23 cellular contexts compared by ENCODE assay signal in the genomic region with DNA sequence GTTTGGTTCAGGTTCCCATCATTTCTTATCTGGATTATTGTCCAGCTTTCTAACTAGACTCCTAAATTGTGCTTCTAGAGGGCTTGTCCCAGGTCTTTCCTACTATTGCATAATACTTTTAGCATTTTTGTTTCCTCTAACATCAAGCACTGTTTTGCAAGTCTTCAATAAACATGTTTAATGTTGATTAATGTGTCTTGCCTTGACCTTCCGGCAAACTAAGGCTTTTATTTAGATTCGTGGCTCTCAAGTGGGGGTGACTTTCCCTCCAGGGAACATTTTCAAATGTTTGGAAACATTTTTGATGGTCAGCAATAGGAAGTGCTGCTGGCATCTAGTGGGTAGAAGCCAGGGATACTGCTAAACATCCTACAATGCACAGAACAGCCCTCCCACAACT.
DNase-seq lines count a peak whose midpoint lies in the region; ATAC-seq, FAIRE-seq and TF ChIP-seq lines count a peak whose summit lies in the region.
"Had no signal": no experiment of that assay in that cellular context is flagged by ENCODE, and none has a peak within 500 bp of the region (broad histone marks: within the 10 kb centered on the region; RNA-seq: fewer than 3 reads in every experiment).

No MANE protein-coding gene starts in this region.

- TF ChIP-seq RAD21 in IMR-90 (IDR thresholded peaks at IDR 0.05; ENCODE audit: low read length): no peak

- no peaks in the 10 kb centered on the region for H3K79me1 ChIP-seq in IMR-90 (ENCODE audit: low read depth in 1 of 2, low read length in 2 of 2)

- TF ChIP-seq CTCF in IMR-90 (conservative IDR thresholded peaks at IDR 0.05; ENCODE audit: low read depth, low read length) (no peak), bronchial epithelial cell (IDR thresholded peaks at IDR 0.05; ENCODE audit: insufficient read depth, low read length, severe bottlenecking) (no peak), stomach (IDR thresholded peaks at IDR 0.05) (no peak), vagina (IDR thresholded peaks at IDR 0.05) (no peak)

- TF ChIP-seq POLR2A in IMR-90 (IDR thresholded peaks at IDR 0.05; ENCODE audit: low read depth, low read length): no peak
- TF ChIP-seq POLR2A in stomach (IDR thresholded peaks at IDR 0.05): no peak
- TF ChIP-seq POLR2A in vagina (IDR thresholded peaks at IDR 0.05): no peak

- peak; percentile 10 for DNase-seq in IMR-90
- no peak for DNase-seq in bronchial epithelial cell (ENCODE audit: low read depth)
- DNase-seq in left kidney (ENCODE audit: low read depth, low spot score): peak; percentile 10
- no peak for DNase-seq in stomach
- DNase-seq in COR-L47 (lab: John Stamatoyannopoulos, UW): no peak
- DNase-seq in vagina (ENCODE audit: extremely low spot score in 2 of 2): no peak
- DNase-seq: activated CD4-positive, alpha-beta T cell treated with anti-CD3 and anti-CD28 coated beads, Interleukin-2, amount 10 ng/mL, durations not matched to agents 7 days and 5 days; activated naive CD4-positive, alpha-beta T cell; activated T-cell treated with anti-CD3 and anti-CD28 coated beads, Interleukin-2, amount 50 U/mL, for 48 hours; brain microvascular endothelial cell; effector CD4-positive, alpha-beta T cell; HFFc6; immature natural killer cell; left lung; naive thymus-derived CD4-positive, alpha-beta T cell; NCI-H1930; NCI-H526 treated with DMSO at 0.1 percent for 48 hours; SHP77 treated with DMSO at 0.1 percent for 48 hours; stimulated activated CD4-positive, alpha-beta T cell treated with anti-CD3 and anti-CD28 coated beads, Interleukin-2, amount 100 ng/mL, for 24 hours; SW 1271; T1000 had no signal

- H2BK20ac ChIP-seq in IMR-90 (ENCODE audit: low read depth, low read length): peak overlapping the region; percentile 23; the same call in 1 of the 2 replicates

- no TSS peak for BruUV-seq in IMR-90 (replicated peaks; lab: Mats Ljungman, UMichigan)

- H3K9me3 ChIP-seq in IMR-90 (ENCODE audit: control insufficient read depth, insufficient read depth, low read length) (no peaks in the 10 kb centered on the region), stomach (no peaks in the 10 kb centered on the region), vagina (no peaks in the 10 kb centered on the region)
- H3K9me3 ChIP-seq: left lung had no signal

- H3K4me1 ChIP-seq in IMR-90 (ENCODE audit: control insufficient read depth, insufficient read depth, low read length) (peaks cover 4% of the 10 kb centered on the region), stomach (peaks cover 11 to 24% (median 17%) of the 10 kb centered on the region in 4 donors), vagina (peaks cover 13% of the 10 kb centered on the region)

- H2BK15ac ChIP-seq in IMR-90 (ENCODE audit: low read depth, low read length): no peak overlapping the region

- H4K5ac ChIP-seq in IMR-90 (ENCODE audit: low read depth, low read length): no peak overlapping the region

- no peak overlapping the region for H2AFZ ChIP-seq in IMR-90 (replicated peaks; ENCODE audit: low read length, poor library complexity)

- peak; percentile 62 for FAIRE-seq in bronchial epithelial cell (lab: Jason Lieb, UNC)

- no peak overlapping the region for H3K27ac ChIP-seq in IMR-90 (ENCODE audit: insufficient read depth, low read length)
- peak overlapping the region in 3 of 5 donors; percentile 16 to 60 (median 44) for H3K27ac ChIP-seq in stomach
- H3K27ac ChIP-seq in vagina: no peak overlapping the region
- H3K27ac ChIP-seq: brain microvascular endothelial cell, left lung had no signal

- ATAC-seq in IMR-90 (ENCODE audit: low read depth): peak; percentile 52
- ATAC-seq in GM21528 (IDR thresholded peaks at IDR 0.05; ENCODE audit: low FRiP score, unreplicated experiment): no peak
- ATAC-seq: left lung; naive thymus-derived CD4-positive, alpha-beta T cell; Panc1 had no signal

- H4K8ac ChIP-seq in IMR-90 (ENCODE audit: low read depth in 2 of 2, low read length in 2 of 2): peak overlapping the region in 1 of 2 experiments; percentile 4; a peak in 1 of 4 replicates

- H3K4me3 ChIP-seq in IMR-90 (ENCODE audit: insufficient read depth, low read depth, low read length) (no peak overlapping the region), bronchial epithelial cell (ENCODE audit: low read depth, low read length) (no peak overlapping the region), stomach (no peak overlapping the region), vagina (no peak overlapping the region)
- H3K4me3 ChIP-seq: left lung had no signal

- peak overlapping the region; percentile 43; the same call in 1 of the 2 replicates for H2AK5ac ChIP-seq in IMR-90 (ENCODE audit: low read depth, low read length)

- H2BK5ac ChIP-seq in IMR-90 (ENCODE audit: low read depth, low read length, poor library complexity, severe bottlenecking): no peak overlapping the region

- H3K18ac ChIP-seq in IMR-90 (ENCODE audit: low read depth, low read length): no peak overlapping the region

- no peak overlapping the region for H2AK9ac ChIP-seq in IMR-90 (replicated peaks; ENCODE audit: low read depth, low read length, poor library complexity)

- H3K23ac ChIP-seq in IMR-90 (ENCODE audit: low read depth, low read length): no peak overlapping the region; the same call in 1 of the 2 replicates

- no peak overlapping the region for H3K14ac ChIP-seq in IMR-90 (replicated peaks; ENCODE audit: low read depth, low read length)

- H3K36me3 ChIP-seq in IMR-90 (ENCODE audit: control insufficient read depth, insufficient read depth, low read length) (no peaks in the 10 kb centered on the region), bronchial epithelial cell (ENCODE audit: control insufficient read depth, insufficient read depth, low read length) (no peaks in the 10 kb centered on the region), stomach (no peaks in the 10 kb centered on the region), vagina (no peaks in the 10 kb centered on the region)
- H3K36me3 ChIP-seq: brain microvascular endothelial cell, left lung had no signal

- no peak overlapping the region for H3K56ac ChIP-seq in IMR-90 (ENCODE audit: extremely low read depth, insufficient read depth, low read length)

- H3K27me3 ChIP-seq in IMR-90 (ENCODE audit: control insufficient read depth, insufficient read depth, low read length) (no peaks in the 10 kb centered on the region), bronchial epithelial cell (ENCODE audit: control insufficient read depth, insufficient read depth, low read length) (no peaks in the 10 kb centered on the region), stomach (no peaks in the 10 kb centered on the region), vagina (no peaks in the 10 kb centered on the region)
- H3K27me3 ChIP-seq: brain microvascular endothelial cell, left lung had no signal

- no peaks in the 10 kb centered on the region for H3K9me1 ChIP-seq in IMR-90 (ENCODE audit: insufficient read depth, low read length)

- intact Hi-C loops in IMR-90 (cut with micrococcal nuclease): loop anchor here (5.0 kb wide), 1 partner anchor 1378 kb away; no protein-coding TSS in a partner anchor
- intact Hi-C loops in stomach (cut with DNase I; ENCODE audit: low total_unique reads): no loop called here
- intact Hi-C loops in vagina (cut with DNase I): no loop called here

- H3K4me2 ChIP-seq in IMR-90 (ENCODE audit: low read depth, low read length): no peak overlapping the region

- CTCF ChIA-PET in IMR-90 (lab: Yijun Ruan, JAX): interaction anchor here (0.8 to 1.5 kb wide), 3 partner anchors 17 to 238 kb away, joined by 3 read pairs; no protein-coding TSS in a partner anchor

- H2BK120ac ChIP-seq in IMR-90 (ENCODE audit: low read depth, low read length): no peak overlapping the region

- no peak overlapping the region for H3K4ac ChIP-seq in IMR-90 (ENCODE audit: low read depth, low read length)

- POLR2A ChIA-PET in IMR-90 (lab: Charles Lee; ENCODE audit: unreplicated experiment): no interaction called here

- H4K20me1 ChIP-seq in IMR-90 (ENCODE audit: insufficient read depth, low read length): no peaks in the 10 kb centered on the region

- TF ChIP-seq EP300 in stomach (IDR thresholded peaks at IDR 0.05): no peak

- in situ Hi-C loops in IMR-90 (cut with MboI; ENCODE audit: low sequenced_read_pairs): loop anchor here (25.0 kb wide), 1 partner anchor 822 kb away; no protein-coding TSS in a partner anchor

- H4K91ac ChIP-seq in IMR-90 (ENCODE audit: insufficient read depth, low read depth, low read length): no peak overlapping the region

- dilution Hi-C loops in IMR-90 (cut with HindIII; ENCODE audit: low sequenced_read_pairs, unreplicated experiment): no loop called here

- H3K9ac ChIP-seq in IMR-90 (ENCODE audit: low read depth, low read length): no peak overlapping the region

- WGBS in IMR-90 (ENCODE audit: extremely low coverage in 2 of 2, insufficient read length in 1 of 2), 2 experiments: no CpG with 5 or more reads among the region's 2 CpGs
- WGBS in stomach, 5 donors: 25 to 36% (median 31%) methylated on average over 2 of the region's 2 CpGs

TF ChIP-seq in IMR-90, 13 proteins besides CTCF, POLR2A, EP300 and RAD21:
- no peak for TF ChIP-seq MAZ (IDR thresholded peaks at IDR 0.05; ENCODE audit: borderline replicate concordance, low read depth, low read length)
- peak; percentile 85 for TF ChIP-seq CEBPB (IDR thresholded peaks at IDR 0.05; ENCODE audit: low read depth, low read length)
- TF ChIP-seq CHD1 (IDR thresholded peaks at IDR 0.05; ENCODE audit: low read depth, low read length): no peak
- TF ChIP-seq MXI1 (IDR thresholded peaks at IDR 0.05; ENCODE audit: borderline replicate concordance, low read depth, low read length): no peak

Comparison
In these comparisons a context has a peak if more than half of its experiments do, and no peak if none do; other contexts are left out.
1. DNase-seq: peak in IMR-90 (single experiment) and left kidney (single experiment); none in bronchial epithelial cell (single experiment), stomach (single experiment), COR-L47 (single experiment) and vagina (0 of 2).
2. H3K27ac ChIP-seq: peak in stomach (3 of 5); none in IMR-90 (single experiment) and vagina (single experiment).